ENCODE assay signal across 11 cellular contexts in the genomic region with DNA sequence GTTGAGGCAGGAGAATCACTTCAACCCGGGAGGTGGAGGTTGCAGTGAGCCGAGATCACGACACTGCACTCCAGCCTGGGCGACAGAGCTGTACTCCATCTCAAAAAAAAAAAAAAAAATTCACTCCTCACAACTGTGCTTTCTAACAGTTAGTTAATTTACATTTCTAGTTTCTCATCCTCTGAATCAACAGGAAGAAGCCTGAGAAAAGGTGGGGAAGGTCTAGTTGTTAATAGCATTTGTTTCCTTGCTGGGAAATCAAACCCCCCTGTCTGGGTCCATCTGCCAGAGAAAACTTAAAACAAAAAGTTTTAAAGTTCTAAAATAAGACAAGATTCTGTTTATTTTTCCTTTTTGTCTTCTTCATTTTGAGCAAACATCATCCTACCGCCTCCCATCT.
DNase-seq lines count a peak whose midpoint lies in the region; ATAC-seq and TF ChIP-seq lines count a peak whose summit lies in the region.
"Had no signal": no experiment of that assay in that cellular context is flagged by ENCODE, and none has a peak within 500 bp of the region (broad histone marks: within the 10 kb centered on the region; RNA-seq: fewer than 3 reads in every experiment).

No MANE protein-coding gene starts in this region.

- H3K9me3 Mint-ChIP-seq in endothelial cell (ENCODE audit: unreplicated experiment) = no peaks in the 10 kb centered on the region

- no peak for TF ChIP-seq CTCF in endothelial cell (IDR thresholded peaks at IDR 0.05; ENCODE audit: unreplicated experiment)

- ATAC-seq in GM19023 (IDR thresholded peaks at IDR 0.05; ENCODE audit: unreplicated experiment) (peak; percentile 48), GM21576 (IDR thresholded peaks at IDR 0.05; ENCODE audit: unreplicated experiment) (peak; percentile 76), HG03135 (IDR thresholded peaks at IDR 0.05; ENCODE audit: unreplicated experiment) (peak; percentile 40), HG03045 (IDR thresholded peaks at IDR 0.05; ENCODE audit: unreplicated experiment) (no peak)

- in situ Hi-C loops in KBM-7 (cut with MboI; ENCODE audit: low pct_unique_long_range_greater_than_20kb, low sequenced_read_pairs) = no loop called here

- peaks cover 59% of the 10 kb centered on the region for H3K36me3 Mint-ChIP-seq in endothelial cell (ENCODE audit: low read depth, unreplicated experiment)

- H3K4me1 Mint-ChIP-seq in endothelial cell (ENCODE audit: unreplicated experiment) = peaks cover 2% of the 10 kb centered on the region

- peaks cover 3% of the 10 kb centered on the region for H3K27me3 Mint-ChIP-seq in endothelial cell (ENCODE audit: unreplicated experiment)

- DNase-seq in endothelial cell (ENCODE audit: low spot score) (no peak), KBM-7 (no peak)
- no peak for DNase-seq in stimulated activated CD4-positive, alpha-beta T cell treated with anti-CD3 and anti-CD28 coated beads, Interleukin-15, amount 100 ng/mL, for 24 hours
- DNase-seq: Caco-2, dermis blood vessel endothelial cell, NCI-H146, SJCRH30 had no signal

- H3K4me3 Mint-ChIP-seq in endothelial cell (ENCODE audit: unreplicated experiment) = peak overlapping the region; percentile 56

- no peak overlapping the region for H3K27ac Mint-ChIP-seq in endothelial cell (ENCODE audit: unreplicated experiment)
